Comparison of ENCODE assay signal across 17 cellular contexts in genomic region chr1:2553871-2554620, GRCh38. TPM values are rescaled to one million over a fixed set of nuclear protein-coding genes. Genes with fewer than 3 reads are reported as not detected.
DNase-seq lines count a peak whose midpoint lies in the region; ATAC-seq and TF ChIP-seq lines count a peak whose summit lies in the region.
"Had no signal": no experiment of that assay in that cellular context is flagged by ENCODE, and none has a peak within 500 bp of the region (broad histone marks: within the 10 kb centered on the region; RNA-seq: fewer than 3 reads in every experiment).

No MANE protein-coding gene starts in this region.

- H3K36me3 Mint-ChIP-seq in CD4-positive, CD25-positive, alpha-beta regulatory T cell = no peaks in the 10 kb centered on the region
- peaks cover 4% of the 10 kb centered on the region for H3K36me3 Mint-ChIP-seq in activated naive CD8-positive, alpha-beta T cell treated with anti-CD3 and anti-CD28 coated beads, Interleukin-2, amount 50 U/mL, for 24 hours (ENCODE audit: low read depth)
- peaks cover 0 to 6% (median 4%) of the 10 kb centered on the region in 3 donors for H3K36me3 Mint-ChIP-seq in naive thymus-derived CD8-positive, alpha-beta T cell

- no peaks in the 10 kb centered on the region for H3K9me3 ChIP-seq in CD4-positive, CD25-positive, alpha-beta regulatory T cell (ENCODE audit: control insufficient read depth in 2 of 2, low read length in 2 of 2)
- no peaks in the 10 kb centered on the region for H3K9me3 ChIP-seq in HEK293 (ENCODE audit: control insufficient read depth, insufficient read depth, low read depth, low read length)
- H3K9me3 ChIP-seq: adrenal gland, Peyer's patch, upper lobe of left lung had no signal

- TF ChIP-seq CTCF in HEK293 (tag by site-specific recombination; IDR thresholded peaks at IDR 0.05) = no peak

- H3K36me3 ChIP-seq in CD4-positive, CD25-positive, alpha-beta regulatory T cell (ENCODE audit: control insufficient read depth, insufficient read depth, low read length) = peaks cover 6% of the 10 kb centered on the region
- H3K36me3 ChIP-seq in HEK293 (ENCODE audit: control insufficient read depth in 2 of 2, insufficient read depth in 1 of 2, low read length in 2 of 2) (no peaks in the 10 kb centered on the region), H7 (replicated peaks; ENCODE audit: control insufficient read depth, insufficient read depth, low read length) (no peaks in the 10 kb centered on the region)

- H3K27me3 Mint-ChIP-seq in CD4-positive, CD25-positive, alpha-beta regulatory T cell = peaks cover 4% of the 10 kb centered on the region
- no peaks in the 10 kb centered on the region for H3K27me3 Mint-ChIP-seq in activated naive CD8-positive, alpha-beta T cell treated with anti-CD3 and anti-CD28 coated beads, Interleukin-2, amount 50 U/mL, for 24 hours
- no peaks in the 10 kb centered on the region for H3K27me3 Mint-ChIP-seq in naive thymus-derived CD8-positive, alpha-beta T cell

- no peaks in the 10 kb centered on the region for H3K27me3 ChIP-seq in CD4-positive, CD25-positive, alpha-beta regulatory T cell (ENCODE audit: control insufficient read depth, insufficient read depth, low read length)
- no peaks in the 10 kb centered on the region for H3K27me3 ChIP-seq in H7 (ENCODE audit: control insufficient read depth, insufficient read depth, low read length)
- H3K27me3 ChIP-seq: adrenal gland, Peyer's patch, upper lobe of left lung had no signal

- CTCF ChIA-PET in HEK293 (lab: Yijun Ruan, JAX) = interaction anchor here (0.7 kb wide), 2 partner anchors 65 to 241 kb away, joined by 3 read pairs; no protein-coding TSS in a partner anchor

- no peak for DNase-seq in CD4-positive, CD25-positive, alpha-beta regulatory T cell
- DNase-seq in activated naive CD8-positive, alpha-beta T cell treated with anti-CD3 and anti-CD28 coated beads, Interleukin-2, amount 50 U/mL, for 24 hours = no peak
- DNase-seq in naive thymus-derived CD8-positive, alpha-beta T cell = peak in 1 of 10 donors; percentile 62
- DNase-seq in stimulated activated naive CD4-positive, alpha-beta T cell treated with Interleukin-2 at 50 U/mL for 16 hours (lab: John Stamatoyannopoulos, UW) = no peak
- DNase-seq in AG08395 (ENCODE audit: low spot score) (no peak), H7 (no peak)
- DNase-seq: adrenal gland, GM23248, NCI-H774 had no signal

- ATAC-seq in CD4-positive, CD25-positive, alpha-beta regulatory T cell (ENCODE audit: low read depth in 2 of 2) = no peak
- no peak for ATAC-seq in activated naive CD8-positive, alpha-beta T cell treated with anti-CD3 and anti-CD28 coated beads, Interleukin-2, amount 50 U/mL, for 24 hours
- no peak for ATAC-seq in naive thymus-derived CD8-positive, alpha-beta T cell
- ATAC-seq in GM19351 (IDR thresholded peaks at IDR 0.05; ENCODE audit: unreplicated experiment) = no peak
- ATAC-seq: SK-N-SH treated with all-trans-retinoic acid at 6 μM for 48 hours had no signal

- H3K27ac Mint-ChIP-seq in CD4-positive, CD25-positive, alpha-beta regulatory T cell = peak overlapping the region; percentile 57 to 99 (median 92)
- peak overlapping the region; percentile 96 for H3K27ac Mint-ChIP-seq in activated naive CD8-positive, alpha-beta T cell treated with anti-CD3 and anti-CD28 coated beads, Interleukin-2, amount 50 U/mL, for 24 hours
- H3K27ac Mint-ChIP-seq in naive thymus-derived CD8-positive, alpha-beta T cell = peak overlapping the region in 8 of 10 donors; percentile 76 to 99 (median 95)
- H3K27ac Mint-ChIP-seq: endodermal cell had no signal

- H3K27ac ChIP-seq in CD4-positive, CD25-positive, alpha-beta regulatory T cell (ENCODE audit: insufficient read depth, low read length, poor library complexity, severe bottlenecking) = no peak overlapping the region
- H3K27ac ChIP-seq in HEK293 (ENCODE audit: extremely low read depth, low read depth, low read length) = no peak overlapping the region
- H3K27ac ChIP-seq: C4-2B, GM23248, KMS-11 had no signal

- no peak overlapping the region for H3K4me3 ChIP-seq in CD4-positive, CD25-positive, alpha-beta regulatory T cell (ENCODE audit: low read depth, low read length)
- no peak overlapping the region for H3K4me3 ChIP-seq in HEK293 (ENCODE audit: low read depth, low read length)
- no peak overlapping the region for H3K4me3 ChIP-seq in H7 (ENCODE audit: insufficient read depth, low read depth, low read length)
- H3K4me3 ChIP-seq: adrenal gland, GM23248, upper lobe of left lung had no signal

- peaks cover 0 to 54% (median 10%) of the 10 kb centered on the region in 4 donors for H3K4me1 Mint-ChIP-seq in CD4-positive, CD25-positive, alpha-beta regulatory T cell
- peaks cover 53% of the 10 kb centered on the region for H3K4me1 Mint-ChIP-seq in activated naive CD8-positive, alpha-beta T cell treated with anti-CD3 and anti-CD28 coated beads, Interleukin-2, amount 50 U/mL, for 24 hours
- peaks cover 18 to 58% (median 54%) of the 10 kb centered on the region in 4 donors for H3K4me1 Mint-ChIP-seq in naive thymus-derived CD8-positive, alpha-beta T cell

- H3K9me3 Mint-ChIP-seq in CD4-positive, CD25-positive, alpha-beta regulatory T cell = peaks cover 0 to 2% (median 0%) of the 10 kb centered on the region in 7 donors
- no peaks in the 10 kb centered on the region for H3K9me3 Mint-ChIP-seq in activated naive CD8-positive, alpha-beta T cell treated with anti-CD3 and anti-CD28 coated beads, Interleukin-2, amount 50 U/mL, for 24 hours
- no peaks in the 10 kb centered on the region for H3K9me3 Mint-ChIP-seq in naive thymus-derived CD8-positive, alpha-beta T cell
- H3K9me3 Mint-ChIP-seq: endodermal cell had no signal

- H3K4me1 ChIP-seq in CD4-positive, CD25-positive, alpha-beta regulatory T cell (ENCODE audit: control insufficient read depth, insufficient read depth, low read length, poor library complexity, severe bottlenecking) = peaks cover 54% of the 10 kb centered on the region
- H3K4me1 ChIP-seq in HEK293 (ENCODE audit: control insufficient read depth, insufficient read depth, low read length) = no peaks in the 10 kb centered on the region

- peak overlapping the region; percentile 84 to 100 (median 98) for H3K4me3 Mint-ChIP-seq in CD4-positive, CD25-positive, alpha-beta regulatory T cell
- H3K4me3 Mint-ChIP-seq in activated naive CD8-positive, alpha-beta T cell treated with anti-CD3 and anti-CD28 coated beads, Interleukin-2, amount 50 U/mL, for 24 hours = peak overlapping the region; percentile 95
- peak overlapping the region in 7 of 10 donors; percentile 6 to 98 (median 54) for H3K4me3 Mint-ChIP-seq in naive thymus-derived CD8-positive, alpha-beta T cell
- H3K4me3 Mint-ChIP-seq: endodermal cell had no signal

- POLR2A ChIA-PET in HEK293 (lab: Yijun Ruan, JAX) = no interaction called here
- POLR2A ChIA-PET in naive thymus-derived CD8-positive, alpha-beta T cell (lab: Charles Lee) = interaction anchor here (0.5 to 11.9 kb wide), 7 partner anchors 7 to 284 kb away, joined by 5 to 408 read pairs (median 22); partner anchors contain the start of genes PANK4, PEX10 and PRXL2B

TF ChIP-seq in HEK293, 187 proteins besides CTCF, POLR2A, EP300 and RAD21:
- peak; percentile 41 for TF ChIP-seq GLIS1 (tag by site-specific recombination; IDR thresholded peaks at IDR 0.05)
- TF ChIP-seq PRDM4 (tag by site-specific recombination; IDR thresholded peaks at IDR 0.05) = no peak
- no peak for TF ChIP-seq ZNF747 (tag by site-specific recombination; IDR thresholded peaks at IDR 0.05)
TF ChIP-seq in HEK293: peak in this region for 1.

RNA-seq across cellular contexts. Expression of gene TNFRSF14, which starts 2.1 kb away (rescaled TPM):
- total RNA-seq in CD4-positive, CD25-positive, alpha-beta regulatory T cell = 235 TPM
- 10 to 100 TPM; 57.3 to 75.8 (median 73.8) TPM for polyA plus RNA-seq in CD4-positive, CD25-positive, alpha-beta regulatory T cell
- 100 to 1,000 TPM; 187 to 190 TPM for total RNA-seq in naive thymus-derived CD8-positive, alpha-beta T cell
- polyA plus RNA-seq in naive thymus-derived CD8-positive, alpha-beta T cell = 10 to 100 TPM; 45.8 to 61.6 (median 48.9) TPM
- total RNA-seq in H7 (2014; rRNA removed; shearing (Covaris generic)) = 0.07 and 0.55 TPM in 2 replicates

RNA-seq across cellular contexts. Expression of gene HES5, which starts 24.0 kb away (rescaled TPM):
- total RNA-seq in CD4-positive, CD25-positive, alpha-beta regulatory T cell = not detected
- not detected for polyA plus RNA-seq in CD4-positive, CD25-positive, alpha-beta regulatory T cell
- total RNA-seq in naive thymus-derived CD8-positive, alpha-beta T cell = under 1 TPM in 1 of 2 experiments, not detected in 1; 0.30 TPM
- not detected for polyA plus RNA-seq in naive thymus-derived CD8-positive, alpha-beta T cell
- 0.07 and 0.33 TPM in 2 replicates for total RNA-seq in H7 (2014; rRNA removed; shearing (Covaris generic))
- total RNA-seq: adrenal gland, endodermal cell, GM23248 had no signal
- polyA plus RNA-seq: adrenal gland, GM23248 had no signal

RNA-seq across cellular contexts. Expression of gene PANK4, which starts 27.6 kb away (rescaled TPM):
- 66.6 TPM for total RNA-seq in CD4-positive, CD25-positive, alpha-beta regulatory T cell
- 10 to 100 TPM; 16.8 to 23.7 (median 17.3) TPM for polyA plus RNA-seq in CD4-positive, CD25-positive, alpha-beta regulatory T cell
- total RNA-seq in naive thymus-derived CD8-positive, alpha-beta T cell = 100 to 1,000 TPM; 149 to 155 TPM
- polyA plus RNA-seq in naive thymus-derived CD8-positive, alpha-beta T cell = 10 to 100 TPM in 2 of 3 donors, 1 to 10 TPM in 1; 9.0 to 31.7 (median 13.4) TPM
- total RNA-seq in H7 (2014; rRNA removed; shearing (Covaris generic)) = 62.5 and 79.0 TPM in 2 replicates

RNA-seq across cellular contexts. Expression of gene PRXL2B, which starts 32.5 kb away (rescaled TPM):
- 24.5 TPM for total RNA-seq in CD4-positive, CD25-positive, alpha-beta regulatory T cell
- polyA plus RNA-seq in CD4-positive, CD25-positive, alpha-beta regulatory T cell = 10 to 100 TPM; 24.7 to 31.1 (median 27.2) TPM
- 10 to 100 TPM; 39.6 to 45.4 TPM for total RNA-seq in naive thymus-derived CD8-positive, alpha-beta T cell
- polyA plus RNA-seq in naive thymus-derived CD8-positive, alpha-beta T cell = 10 to 100 TPM; 20.6 to 37.5 (median 27.4) TPM
- 62.9 and 83.5 TPM in 2 replicates for total RNA-seq in H7 (2014; rRNA removed; shearing (Covaris generic))

Comparison
In these comparisons a context has a peak if more than half of its experiments do, and no peak if none do; other contexts are left out.
1. RNA of gene TNFRSF14, which starts 2.1 kb away (total RNA-seq): 235 TPM in CD4-positive, CD25-positive, alpha-beta regulatory T cell (single experiment) and 187 to 190 TPM in naive thymus-derived CD8-positive, alpha-beta T cell; 0.07 to 0.55 TPM in H7; every median in the first group is over 100 times any median in the second.
2. Peak in every context shown above with its lines, with median percentiles within 50 percentile points of each other: H3K27ac Mint-ChIP-seq and H3K4me3 Mint-ChIP-seq.